Comparison of ENCODE assay signal across 2 cellular contexts in genomic region chr3:45968149-45968548, GRCh38.
TF ChIP-seq lines count a peak whose summit lies in the region.

No MANE protein-coding gene starts in this region.

TF ChIP-seq in HCT116, 20 proteins besides CTCF, POLR2A, EP300 and RAD21:
- TF ChIP-seq TCF7L2 (IDR thresholded peaks at IDR 0.05; ENCODE audit: borderline replicate concordance, extremely low read depth, insufficient read depth, insufficient read length) (no peak), ZBTB33 (IDR thresholded peaks at IDR 0.05; ENCODE audit: extremely low read depth, insufficient replicate concordance, low read length) (no peak), ATF3 (IDR thresholded peaks at IDR 0.05) (no peak), POLR2AphosphoS5 (IDR thresholded peaks at IDR 0.05; ENCODE audit: low read depth, low read length) (no peak), FOSL1 (IDR thresholded peaks at IDR 0.05; ENCODE audit: low read depth) (no peak), YY1 (IDR thresholded peaks at IDR 0.05; ENCODE audit: extremely low read depth, insufficient replicate concordance, low read depth, low read length) (no peak), SRF (IDR thresholded peaks at IDR 0.05; ENCODE audit: low read depth) (no peak), CBX3 (IDR thresholded peaks at IDR 0.05; ENCODE audit: low read depth) (no peak), ZFX (IDR thresholded peaks at IDR 0.05) (no peak), ZNF274 (IDR thresholded peaks at IDR 0.05; ENCODE audit: low read depth, low read length) (no peak), SIN3A (IDR thresholded peaks at IDR 0.05; ENCODE audit: low read depth) (no peak), CEBPB (IDR thresholded peaks at IDR 0.05; ENCODE audit: low read depth) (no peak), SP1 (IDR thresholded peaks at IDR 0.05; ENCODE audit: low read depth) (no peak), EGR1 (IDR thresholded peaks at IDR 0.05; ENCODE audit: low read depth) (no peak), EZH2 (IDR thresholded peaks at IDR 0.05) (no peak)
- TF ChIP-seq, protein P1, sequence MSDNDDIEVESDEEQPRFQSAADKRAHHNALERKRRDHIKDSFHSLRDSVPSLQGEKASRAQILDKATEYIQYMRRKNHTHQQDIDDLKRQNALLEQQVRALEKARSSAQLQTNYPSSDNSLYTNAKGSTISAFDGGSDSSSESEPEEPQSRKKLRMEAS (IDR thresholded peaks at IDR 0.05) = no peak

TF ChIP-seq in K562, 482 proteins besides CTCF, POLR2A, EP300 and RAD21:
- TF ChIP-seq, protein P2, sequence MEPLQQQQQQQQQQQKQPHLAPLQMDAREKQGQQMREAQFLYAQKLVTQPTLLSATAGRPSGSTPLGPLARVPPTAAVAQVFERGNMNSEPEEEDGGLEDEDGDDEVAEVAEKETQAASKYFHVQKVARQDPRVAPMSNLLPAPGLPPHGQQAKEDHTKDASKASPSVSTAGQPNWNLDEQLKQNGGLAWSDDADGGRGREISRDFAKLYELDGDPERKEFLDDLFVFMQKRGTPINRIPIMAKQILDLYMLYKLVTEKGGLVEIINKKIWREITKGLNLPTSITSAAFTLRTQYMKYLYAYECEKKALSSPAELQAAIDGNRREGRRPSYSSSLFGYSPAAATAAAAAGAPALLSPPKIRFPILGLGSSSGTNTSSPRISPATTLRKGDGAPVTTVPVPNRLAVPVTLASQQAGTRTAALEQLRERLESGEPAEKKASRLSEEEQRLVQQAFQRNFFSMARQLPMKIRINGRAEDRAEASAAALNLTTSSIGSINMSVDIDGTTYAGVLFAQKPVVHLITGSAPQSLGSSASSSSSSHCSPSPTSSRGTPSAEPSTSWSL (CRISPR knock-in tag; IDR thresholded peaks at IDR 0.05; ENCODE audit: borderline replicate concordance) = no peak
- no peak for TF ChIP-seq SP1 (CRISPR knock-in tag; IDR thresholded peaks at IDR 0.05)
- no peak for TF ChIP-seq RFX1 (IDR thresholded peaks at IDR 0.05)
- no peak for TF ChIP-seq GTF2E2 (tag; IDR thresholded peaks at IDR 0.05)
- no peak for TF ChIP-seq TBP (optimal IDR thresholded peaks at IDR 0.05; ENCODE audit: low read depth, low read length)
- no peak for TF ChIP-seq NCOA4 (IDR thresholded peaks at IDR 0.05; ENCODE audit: partially characterized antibody)
TF ChIP-seq in K562: peak in this region for 0.
